Comparison of ENCODE assay signal across 7 cellular contexts in genomic region chr2:166375205-166375735, GRCh38. TPM values are rescaled to one million over a fixed set of nuclear protein-coding genes. Genes with fewer than 3 reads are reported as not detected.
DNase-seq lines count a peak whose midpoint lies in the region; ATAC-seq and TF ChIP-seq lines count a peak whose summit lies in the region.

No MANE protein-coding gene starts in this region.

- no peak for TF ChIP-seq POLR2A in heart left ventricle (IDR thresholded peaks at IDR 0.05)

- H3K27me3 ChIP-seq in HAP-1 (ENCODE audit: low read depth) (no peaks in the 10 kb centered on the region), heart left ventricle (peaks cover 0 to 5% (median 0%) of the 10 kb centered on the region in 9 donors)

- H3K9me3 ChIP-seq in HAP-1 (no peaks in the 10 kb centered on the region), heart left ventricle (no peaks in the 10 kb centered on the region)

- in situ Hi-C loops in HAP-1 (cut with MboI; ENCODE audit: low sequenced_read_pairs) = no loop called here

- no peak for TF ChIP-seq CTCF in heart left ventricle (IDR thresholded peaks at IDR 0.05)

- intact Hi-C loops in heart left ventricle (cut with DNase I) = no loop called here

- peaks cover 22% of the 10 kb centered on the region for H3K4me1 ChIP-seq in HAP-1
- H3K4me1 ChIP-seq in heart left ventricle = peaks cover 0 to 18% (median 4%) of the 10 kb centered on the region in 12 donors

- H3K4me3 ChIP-seq in HAP-1 (peak overlapping the region; percentile 59), heart left ventricle (peak overlapping the region; percentile 33 to 69 (median 60))

- no peaks in the 10 kb centered on the region for H3K36me3 ChIP-seq in HAP-1 (replicated peaks)
- H3K36me3 ChIP-seq in heart left ventricle = no peaks in the 10 kb centered on the region

- WGBS in heart left ventricle, 4 donors = 0 to 1% (median 0%) methylated on average over 17 of the region's 17 CpGs

- peak overlapping the region in 1 of 12 donors; percentile 62 for H3K27ac ChIP-seq in heart left ventricle

- ATAC-seq in SK-N-SH treated with all-trans-retinoic acid at 6 μM for 48 hours (peak; percentile 31), heart left ventricle (peak in 2 of 4 donors; percentile 12 to 30)

- peak; percentile 48 for DNase-seq in EH (ENCODE audit: low read depth)
- DNase-seq in HAP-1 (ENCODE audit: low spot score in 2 of 2) = peak in 1 of 2 experiments; percentile 59
- peak in 1 of 5 donors; percentile 24 for DNase-seq in heart left ventricle
- peak; percentile 32 for DNase-seq in renal cortical epithelial cell (ENCODE audit: low read depth)
- no peak for DNase-seq in germinal center (ENCODE audit: low spot score)
- DNase-seq in NCI-H1105 (lab: John Stamatoyannopoulos, UW) = no peak

TF ChIP-seq in SK-N-SH treated with all-trans-retinoic acid at 6 μM for 48 hours, 23 proteins besides CTCF, POLR2A, EP300 and RAD21:
- no peak for TF ChIP-seq TCF4 (CRISPR knock-in tag; IDR thresholded peaks at IDR 0.05; ENCODE audit: borderline replicate concordance)

RNA-seq across cellular contexts. Expression of gene SCN9A, which starts 0.5 kb away (rescaled TPM):
- total RNA-seq in heart left ventricle = 1 to 10 TPM in 5 of 9 donors, under 1 TPM in 4; 0.50 to 3.2 (median 1.1) TPM
- polyA plus RNA-seq in heart left ventricle = under 1 TPM; 0.08 to 0.27 TPM
- 1.0 and 2.8 TPM in 2 replicates for total RNA-seq in renal cortical epithelial cell

Comparison
In these comparisons a context has a peak if more than half of its experiments do, and no peak if none do; other contexts are left out.
1. DNase-seq: peak in EH (single experiment) and renal cortical epithelial cell (single experiment); none in germinal center (single experiment) and NCI-H1105 (single experiment).